1 cellular context compared by ENCODE assay signal in genomic region chr1:69055223-69055622, GRCh38.
TF ChIP-seq lines count a peak whose summit lies in the region.

No MANE protein-coding gene starts in this region.

TF ChIP-seq in IMR-90, 13 proteins besides CTCF, POLR2A, EP300 and RAD21 (continued from another document):
- TF ChIP-seq ELK1 (IDR thresholded peaks at IDR 0.05; ENCODE audit: borderline replicate concordance, low read depth, low read length): no peak
- TF ChIP-seq SMC3 (IDR thresholded peaks at IDR 0.05; ENCODE audit: low read depth, low read length): no peak
- no peak for TF ChIP-seq MAZ (IDR thresholded peaks at IDR 0.05; ENCODE audit: borderline replicate concordance, low read depth, low read length)
- no peak for TF ChIP-seq RCOR1 (IDR thresholded peaks at IDR 0.05; ENCODE audit: insufficient replicate concordance, low read length)
- TF ChIP-seq MAFK (IDR thresholded peaks at IDR 0.05; ENCODE audit: low read depth, low read length): no peak
- no peak for TF ChIP-seq FOS (IDR thresholded peaks at IDR 0.05; ENCODE audit: low read depth, low read length)
- TF ChIP-seq NFE2L2 (IDR thresholded peaks at IDR 0.05; ENCODE audit: low read depth, low read length): no peak
- TF ChIP-seq USF2 (IDR thresholded peaks at IDR 0.05; ENCODE audit: low read depth, low read length): no peak
- no peak for TF ChIP-seq MXI1 (IDR thresholded peaks at IDR 0.05; ENCODE audit: borderline replicate concordance, low read depth, low read length)
- no peak for TF ChIP-seq RFX5 (IDR thresholded peaks at IDR 0.05; ENCODE audit: low read depth, low read length)
- no peak for TF ChIP-seq BHLHE40 (IDR thresholded peaks at IDR 0.05; ENCODE audit: low read depth, low read length)
TF ChIP-seq in IMR-90: peak in this region for 0.
